Comparison of ENCODE assay signal across 14 cellular contexts in the genomic region with DNA sequence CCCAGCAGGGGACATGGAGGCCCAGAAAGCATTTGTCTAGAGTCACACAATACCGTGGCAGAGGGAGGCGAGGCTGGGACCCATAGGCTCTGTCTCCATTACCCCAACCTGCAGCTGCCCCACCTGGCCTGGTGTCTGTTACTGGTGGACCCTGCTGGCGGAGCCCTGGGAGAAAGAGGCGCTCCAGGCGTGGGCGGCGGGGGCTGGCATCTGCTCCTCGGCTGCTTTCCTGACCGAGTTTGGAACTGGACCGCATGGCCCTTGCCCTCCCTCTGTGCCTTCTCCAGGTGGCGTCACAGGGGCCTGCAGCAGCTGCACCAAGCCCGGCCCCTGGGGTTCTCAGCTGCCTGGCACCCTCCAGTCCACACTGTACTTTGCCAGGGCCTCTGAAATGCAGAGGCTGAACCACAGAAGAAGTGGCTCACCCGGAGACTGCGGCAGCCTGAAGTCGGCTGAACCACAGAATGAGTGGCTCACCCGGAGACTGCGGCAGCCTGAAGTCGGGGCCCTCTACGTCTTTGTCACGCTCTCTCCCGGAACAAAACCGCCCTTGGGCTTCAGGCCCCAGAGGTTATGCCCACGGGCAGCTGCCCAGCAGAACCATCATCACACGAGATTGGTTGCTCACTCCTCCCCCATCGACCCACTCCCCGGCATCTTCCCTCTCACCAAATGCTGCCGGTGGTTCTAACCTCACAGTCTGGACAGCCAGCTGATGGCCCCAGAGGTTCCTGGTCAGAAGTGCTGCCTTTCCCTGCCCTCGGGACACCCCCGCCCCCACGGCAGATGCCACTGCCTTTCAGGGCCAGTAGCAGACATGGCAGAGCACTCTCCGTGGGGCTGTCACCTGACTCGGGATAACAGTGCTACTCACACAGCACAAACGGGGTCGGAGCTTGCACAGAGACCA. TPM values are rescaled to one million over a fixed set of nuclear protein-coding genes. Genes with fewer than 3 reads are reported as not detected.
A peak's percentile ranks its signal among the peaks of the same experiment; 100 is the strongest.
DNase-seq lines count a peak whose midpoint lies in the region; ATAC-seq and TF ChIP-seq lines count a peak whose summit lies in the region.
"Had no signal": no experiment of that assay in that cellular context is flagged by ENCODE, and none has a peak within 500 bp of the region (broad histone marks: within the 10 kb centered on the region; RNA-seq: fewer than 3 reads in every experiment).

No MANE protein-coding gene starts in this region.

- H3K9me3 ChIP-seq in right cardiac atrium (ENCODE audit: control insufficient read depth, low read length), result no peaks in the 10 kb centered on the region
- H3K9me3 ChIP-seq in left ventricle myocardium inferior (replicated peaks), result no peaks in the 10 kb centered on the region
- H3K9me3 ChIP-seq in tibial artery, result no peaks in the 10 kb centered on the region
- H3K9me3 ChIP-seq: BE2C, upper lobe of right lung had no signal

- H3K4me3 ChIP-seq in right cardiac atrium (ENCODE audit: low read length) (no peak overlapping the region), left ventricle myocardium inferior (no peak overlapping the region), tibial artery (no peak overlapping the region)
- H3K4me3 ChIP-seq: upper lobe of right lung had no signal

- TF ChIP-seq CTCF in left ventricle myocardium inferior (IDR thresholded peaks at IDR 0.05; ENCODE audit: borderline replicate concordance) (no peak), tibial artery (IDR thresholded peaks at IDR 0.05) (no peak)

- DNase-seq in right cardiac atrium (peak in 2 of 3 donors; percentile 39 to 44), left ventricle myocardium inferior (no peak), NCI-H2107 (lab: John Stamatoyannopoulos, UW) (peak; percentile 73), NCI-H128 (lab: John Stamatoyannopoulos, UW; ENCODE audit: unreplicated experiment) (no peak), HuH-7 (ENCODE audit: low spot score) (no peak), tibial artery (no peak)
- DNase-seq: BE2C; DMS79 treated with DMSO at 0.1 percent for 48 hours; foreskin fibroblast; MM.1S; stimulated activated CD4-positive, alpha-beta T cell treated with anti-CD3 and anti-CD28 coated beads, Interleukin-4, amount 100 ng/mL, for 1 hour; upper lobe of right lung had no signal

- H3K4me1 ChIP-seq in right cardiac atrium (ENCODE audit: control insufficient read depth, insufficient read depth, low read length) (no peaks in the 10 kb centered on the region), left ventricle myocardium inferior (peaks cover 4% of the 10 kb centered on the region), tibial artery (no peaks in the 10 kb centered on the region)
- H3K4me1 ChIP-seq: BE2C had no signal

- H3K36me3 ChIP-seq in left ventricle myocardium inferior, result no peaks in the 10 kb centered on the region
- no peaks in the 10 kb centered on the region for H3K36me3 ChIP-seq in tibial artery
- H3K36me3 ChIP-seq: BE2C, upper lobe of right lung had no signal

- WGBS in right cardiac atrium, result 80% methylated on average over 34 of the region's 34 CpGs

- H3K27ac ChIP-seq in right cardiac atrium (ENCODE audit: low read length) (no peak overlapping the region), left ventricle myocardium inferior (replicated peaks) (no peak overlapping the region), tibial artery (no peak overlapping the region)
- H3K27ac ChIP-seq: upper lobe of right lung had no signal

- H3K27me3 ChIP-seq in right cardiac atrium (ENCODE audit: control insufficient read depth, insufficient read depth) (no peaks in the 10 kb centered on the region), left ventricle myocardium inferior (ENCODE audit: low read depth) (peaks cover 68% of the 10 kb centered on the region), tibial artery (peaks cover 0 to 66% of the 10 kb centered on the region in 2 donors)

- ATAC-seq in right cardiac atrium (no peak), esophagus mucosa (peak; percentile 26)
- ATAC-seq: sciatic nerve, upper lobe of right lung had no signal

- intact Hi-C loops in right cardiac atrium (cut with DNase I) (no loop called here), left ventricle myocardium inferior (cut with micrococcal nuclease) (no loop called here), tibial artery (cut with DNase I; ENCODE audit: low total_unique reads) (no loop called here)

RNA-seq across cellular contexts. Expression of gene CBFA2T3, which starts 20.2 kb away (rescaled TPM):
- total RNA-seq in right cardiac atrium, result 1 to 10 TPM; 5.6 to 8.5 (median 6.9) TPM
- 7.3 TPM for polyA plus RNA-seq in right cardiac atrium
- total RNA-seq in left ventricle myocardium inferior, result 8.6 TPM
- 1.1 TPM for total RNA-seq in esophagus mucosa

Comparison
In these comparisons a context has a peak if more than half of its experiments do, and no peak if none do; other contexts are left out.
1. DNase-seq: peak in right cardiac atrium (2 of 3) and NCI-H2107 (single experiment); none in left ventricle myocardium inferior (single experiment), NCI-H128 (single experiment), HuH-7 (single experiment) and tibial artery (0 of 2).